ENCODE assay signal across 38 cellular contexts in genomic region chr22:31933406-31933805, GRCh38.
"Had no signal": no experiment of that assay in that cellular context is flagged by ENCODE, and none has a peak within 500 bp of the region (broad histone marks: within the 10 kb centered on the region; RNA-seq: fewer than 3 reads in every experiment).

No MANE protein-coding gene starts in this region.

- H3K36me3 Mint-ChIP-seq: activated CD4-positive, alpha-beta memory T cell treated with anti-CD3 and anti-CD28 coated beads for 36 hours; activated naive CD4-positive, alpha-beta T cell treated with anti-CD3 and anti-CD28 coated beads, Interleukin-2, amount 50 U/mL, for 72 hours; T-cell had no signal

- H3K4me3 ChIP-seq: adrenal gland, body of pancreas, breast epithelium, Peyer's patch had no signal

- H3K4me3 Mint-ChIP-seq: activated B cell treated with CpG ODN at 0.5 μM for 24 hours; activated CD4-positive, alpha-beta memory T cell treated with anti-CD3 and anti-CD28 coated beads for 36 hours; activated naive CD4-positive, alpha-beta T cell treated with anti-CD3 and anti-CD28 coated beads for 36 hours; activated T-cell treated with anti-CD3 and anti-CD28 coated beads, Interleukin-2, amount 50 U/mL, for 4 hours; activated T-helper 1 cell treated with anti-CD3 and anti-CD28 coated beads, Interleukin-12 subunit alpha, Interleukin-12 subunit beta, Interleukin-2, Interleukin-4 antibody, amounts not matched to agents 30 ng/mL and 10 ng/mL and 1 ng/mL, durations not matched to agents 14 hours and 24 hours and 36 hours; T-cell; T-helper 17 cell had no signal

- FAIRE-seq: astrocyte had no signal

- H3K9me3 ChIP-seq: adrenal gland, body of pancreas, breast epithelium, Peyer's patch had no signal

- H3K27ac ChIP-seq: adrenal gland, body of pancreas, breast epithelium, Peyer's patch, VCaP had no signal

- H3K4me1 ChIP-seq: adrenal gland, body of pancreas, breast epithelium, Peyer's patch had no signal

- DNase-seq: activated B cell treated with CpG ODN at 0.5 μM for 24 hours; activated CD4-positive, alpha-beta memory T cell treated with anti-CD3 and anti-CD28 coated beads for 36 hours; activated CD4-positive, alpha-beta T cell treated with anti-CD3 and anti-CD28 coated beads for 4 hours; activated CD4-positive, alpha-beta T cell treated with anti-CD3 and anti-CD28 coated beads, Interleukin-2, amount 50 U/mL, for 1 hour; activated CD4-positive, CD25-positive, alpha-beta regulatory T cell treated with anti-CD3 and anti-CD28 coated beads, Interleukin-2, amount 50 U/mL, for 72 hours; activated CD8-positive, alpha-beta memory T cell treated with anti-CD3 and anti-CD28 coated beads, Interleukin-2, amount 50 U/mL, for 4 hours; activated gamma-delta T cell treated with Interleukin-2 at 50 U/mL for 16 hours; activated naive CD4-positive, alpha-beta T cell treated with anti-CD3 and anti-CD28 coated beads for 36 hours; activated T-cell treated with anti-CD3 and anti-CD28 coated beads for 4 hours; activated T-cell treated with anti-CD3 and anti-CD28 coated beads, Interleukin-2, amount 50 U/mL, for 4 hours; caudate nucleus; cerebellar nuclear complex; Kasumi-1; MM.1S; MV-4-11; NCI-H1092; NCI-H1436 treated with DMSO at 0.1 percent for 48 hours; NCI-H1694 treated with DMSO at 0.1 percent for 48 hours; NCI-H2029; NCI-H2171; NCI-H510A; NCI-H526; NCI-H748 treated with DMSO at 0.1 percent for 48 hours; NK-92 treated with Interleukin-12 subunit alpha and Interleukin-12 subunit beta, amount 100 ng/mL, for 24 hours; PC-3; RPMI8226; SIG-M5; T-cell; T-helper 17 cell had no signal

- H3K27me3 ChIP-seq: adrenal gland, body of pancreas, breast epithelium, Peyer's patch had no signal

- H3K27ac Mint-ChIP-seq: activated B cell treated with CpG ODN at 0.5 μM for 24 hours; activated CD4-positive, alpha-beta memory T cell treated with anti-CD3 and anti-CD28 coated beads for 36 hours; activated naive CD4-positive, alpha-beta T cell treated with anti-CD3 and anti-CD28 coated beads for 36 hours; activated naive CD4-positive, alpha-beta T cell treated with anti-CD3 and anti-CD28 coated beads, Interleukin-2, amount 50 U/mL, for 72 hours; activated T-helper 1 cell treated with anti-CD3 and anti-CD28 coated beads, Interleukin-12 subunit alpha, Interleukin-12 subunit beta, Interleukin-2, Interleukin-4 antibody, amounts not matched to agents 30 ng/mL and 10 ng/mL and 1 ng/mL, durations not matched to agents 14 hours and 24 hours and 36 hours; T-cell; T-helper 17 cell had no signal

- H3K9me3 Mint-ChIP-seq: activated B cell treated with CpG ODN at 0.5 μM for 24 hours; activated CD4-positive, alpha-beta memory T cell treated with anti-CD3 and anti-CD28 coated beads for 36 hours; activated naive CD4-positive, alpha-beta T cell treated with anti-CD3 and anti-CD28 coated beads for 36 hours; activated naive CD4-positive, alpha-beta T cell treated with anti-CD3 and anti-CD28 coated beads, Interleukin-2, amount 50 U/mL, for 72 hours; activated T-cell treated with anti-CD3 and anti-CD28 coated beads, Interleukin-2, amount 50 U/mL, for 4 hours; activated T-helper 1 cell treated with anti-CD3 and anti-CD28 coated beads, Interleukin-12 subunit alpha, Interleukin-12 subunit beta, Interleukin-2, Interleukin-4 antibody, amounts not matched to agents 30 ng/mL and 10 ng/mL and 1 ng/mL, durations not matched to agents 14 hours and 24 hours and 36 hours; T-cell had no signal

- H3K27me3 Mint-ChIP-seq: activated B cell treated with CpG ODN at 0.5 μM for 24 hours had no signal

- ATAC-seq: activated naive CD4-positive, alpha-beta T cell treated with anti-CD3 and anti-CD28 coated beads, Interleukin-2, amount 50 U/mL, for 72 hours; activated T-cell treated with anti-CD3 and anti-CD28 coated beads, Interleukin-2, amount 50 U/mL, for 4 hours; PC-3; SK-N-SH treated with all-trans-retinoic acid at 6 μM for 48 hours; T-cell; T-helper 17 cell had no signal

- H3K4me1 Mint-ChIP-seq: activated B cell treated with CpG ODN at 0.5 μM for 24 hours, T-cell had no signal

- H3K36me3 ChIP-seq: adrenal gland, breast epithelium, Peyer's patch had no signal
